Comparison of ENCODE assay signal across 24 cellular contexts in genomic region chr3:126117786-126118185, GRCh38. TPM values are rescaled to one million over a fixed set of nuclear protein-coding genes. Genes with fewer than 3 reads are reported as not detected.
DNase-seq lines count a peak whose midpoint lies in the region; ATAC-seq, FAIRE-seq and TF ChIP-seq lines count a peak whose summit lies in the region.
"Had no signal": no experiment of that assay in that cellular context is flagged by ENCODE, and none has a peak within 500 bp of the region (broad histone marks: within the 10 kb centered on the region; RNA-seq: fewer than 3 reads in every experiment).

No MANE protein-coding gene starts in this region.

- no peak for TF ChIP-seq CTCF in right atrium auricular region (IDR thresholded peaks at IDR 0.05)

- H3K27ac ChIP-seq in right atrium auricular region, result no peak overlapping the region
- H3K27ac ChIP-seq: A549, breast epithelium, tibial artery had no signal

- FAIRE-seq in HTR-8/SVneo (lab: Jason Lieb, UNC), result no peak
- FAIRE-seq: A549, H54, TTC549 had no signal

- no peaks in the 10 kb centered on the region for H3K36me3 ChIP-seq in right atrium auricular region
- H3K36me3 ChIP-seq: breast epithelium had no signal

- no peaks in the 10 kb centered on the region for H3K27me3 ChIP-seq in right atrium auricular region
- H3K27me3 ChIP-seq: breast epithelium, tibial artery had no signal

- no peaks in the 10 kb centered on the region for H3K9me3 ChIP-seq in right atrium auricular region
- H3K9me3 ChIP-seq: A549, breast epithelium, tibial artery had no signal

- DNase-seq in Right ventricle myocardium inferior (ENCODE audit: missing footprints), result peak; percentile 64
- DNase-seq in right atrium auricular region (ENCODE audit: low spot score), result no peak
- peak; percentile 26 for DNase-seq in ecto neural progenitor cell (ENCODE audit: low spot score)
- peak in 6 of 10 donors; percentile 5 to 49 (median 20) for DNase-seq in posterior cingulate gyrus
- peak; percentile 29 for DNase-seq in ureter (ENCODE audit: low spot score)
- no peak for DNase-seq in HTR-8/SVneo (ENCODE audit: insufficient read length, low spot score)
- no peak for DNase-seq in putamen (ENCODE audit: low spot score)
- DNase-seq: activated CD4-positive, alpha-beta T cell treated with anti-CD3 and anti-CD28 coated beads for 1 hour; activated naive CD4-positive, alpha-beta T cell; amniotic stem cell; COR-L47; cortex of kidney; DMS79; NCI-H1048; NCI-H1694 treated with DMSO at 0.1 percent for 48 hours; NCI-H748 treated with DMSO at 0.1 percent for 48 hours; right cardiac atrium; stimulated activated CD4-positive, alpha-beta T cell treated with anti-CD3 and anti-CD28 coated beads, Interleukin-15, amount 100 ng/mL, for 24 hours had no signal

- intact Hi-C loops in Right ventricle myocardium inferior (cut with DNase I), result no loop called here
- intact Hi-C loops in posterior cingulate gyrus (cut with DNase I), result no loop called here

- ATAC-seq in Right ventricle myocardium inferior (no peak), HG03439 (IDR thresholded peaks at IDR 0.05; ENCODE audit: unreplicated experiment) (no peak)
- ATAC-seq: A549, right cardiac atrium had no signal

- H3K4me1 ChIP-seq in right atrium auricular region, result no peaks in the 10 kb centered on the region
- H3K4me1 ChIP-seq: A549, breast epithelium, tibial artery had no signal

- no peak overlapping the region for H3K4me3 ChIP-seq in right atrium auricular region
- H3K4me3 ChIP-seq: A549, breast epithelium, tibial artery had no signal

RNA-seq across cellular contexts. Expression of gene SLC41A3, which starts 33.9 kb away (rescaled TPM):
- total RNA-seq in Right ventricle myocardium inferior, result 36.2 TPM
- 10 to 100 TPM; 34.1 to 39.6 TPM for total RNA-seq in right atrium auricular region
- 72.0 TPM for total RNA-seq in ureter

Comparison
In these comparisons a context has a peak if more than half of its experiments do, and no peak if none do; other contexts are left out.
1. DNase-seq: peak in Right ventricle myocardium inferior (single experiment), ecto neural progenitor cell (single experiment), posterior cingulate gyrus (6 of 10) and ureter (single experiment); none in right atrium auricular region (single experiment), HTR-8/SVneo (single experiment) and putamen (single experiment).